ENCODE assay signal across 11 cellular contexts in genomic region chr19:51751655-51752054, GRCh38. TPM values are rescaled to one million over a fixed set of nuclear protein-coding genes. Genes with fewer than 3 reads are reported as not detected.
DNase-seq lines count a peak whose midpoint lies in the region; ATAC-seq, FAIRE-seq and TF ChIP-seq lines count a peak whose summit lies in the region.
"Had no signal": no experiment of that assay in that cellular context is flagged by ENCODE, and none has a peak within 500 bp of the region (broad histone marks: within the 10 kb centered on the region; RNA-seq: fewer than 3 reads in every experiment).

TSS of gene FPR1 (minus strand) at chr19:51751878. CDS start at chr19:51746994, 4,884 bp downstream.

- peak within 1 kb of the TSS in 4 of 12 donors; percentile 24 to 92 (median 38) for H3K27ac ChIP-seq in heart left ventricle

- H3K27ac Mint-ChIP-seq in T-helper 17 cell (no peak within 1 kb of the TSS), WTC11 (no peak within 1 kb of the TSS)

- H3K9me3 ChIP-seq in T-helper 17 cell (ENCODE audit: control insufficient read depth, low read length, poor library complexity, severe bottlenecking) (no peaks in the 10 kb centered on the region), heart left ventricle (no peaks in the 10 kb centered on the region)

- intact Hi-C loops in heart left ventricle (cut with DNase I) (no loop called here), sciatic nerve (cut with DNase I) (no loop called here)

- POLR2A ChIA-PET in WTC11 (lab: Charles Lee) = no interaction called here

- 64 to 80% (median 74%) methylated on average over 2 of the region's 2 CpGs for WGBS in heart left ventricle, 4 donors

- DNase-seq in H4 (ENCODE audit: low spot score) (peak; percentile 93), T-helper 17 cell (no peak), heart left ventricle (peak in 1 of 5 donors; percentile 18), sciatic nerve (ENCODE audit: low spot score) (no peak), GM12892 (ENCODE audit: insufficient read length) (no peak), WTC11 (ENCODE audit: low spot score) (no peak), DMS53 (lab: John Stamatoyannopoulos, UW) (no peak)
- DNase-seq in activated CD4-positive, alpha-beta T cell treated with anti-CD3 and anti-CD28 coated beads, Interleukin-2, amount 50 U/mL, for 4 hours = no peak
- DNase-seq: DND-41, NCI-H1092 had no signal

- CTCF ChIA-PET in WTC11 (lab: Charles Lee) = interaction anchor here (1.7 kb wide), 1 partner anchor 26 kb away, joined by 4 read pairs; no protein-coding TSS in a partner anchor

- no peak for FAIRE-seq in GM12892 (lab: Jason Lieb, UNC)

- H3K4me1 ChIP-seq in heart left ventricle = peaks cover 0 to 48% (median 0%) of the 10 kb centered on the region in 12 donors

- ATAC-seq in T-helper 17 cell = peak; percentile 42
- peak in 3 of 4 donors; percentile 78 to 86 (median 81) for ATAC-seq in heart left ventricle
- ATAC-seq in sciatic nerve = peak; percentile 67
- no peak for ATAC-seq in WTC11

- H3K4me1 Mint-ChIP-seq in T-helper 17 cell (no peaks in the 10 kb centered on the region), WTC11 (no peaks in the 10 kb centered on the region)

- H3K4me3 Mint-ChIP-seq in T-helper 17 cell = no peak within 1 kb of the TSS
- H3K4me3 Mint-ChIP-seq in WTC11 = no peak within 1 kb of the TSS

- H3K27me3 ChIP-seq in heart left ventricle = peaks cover 0 to 3% (median 0%) of the 10 kb centered on the region in 9 donors

- TF ChIP-seq POLR2A in heart left ventricle (IDR thresholded peaks at IDR 0.05) (no peak), GM12892 (IDR thresholded peaks at IDR 0.05; ENCODE audit: low read depth, low read length) (no peak)

- peaks cover 0 to 2% (median 0%) of the 10 kb centered on the region in 9 donors for H3K36me3 ChIP-seq in heart left ventricle

- H3K27me3 Mint-ChIP-seq in T-helper 17 cell (no peaks in the 10 kb centered on the region), WTC11 (ENCODE audit: low read depth) (peaks cover 11% of the 10 kb centered on the region)

- TF ChIP-seq CTCF in heart left ventricle (IDR thresholded peaks at IDR 0.05) (no peak), WTC11 (IDR thresholded peaks at IDR 0.05) (no peak)

- H3K9me3 Mint-ChIP-seq in WTC11 = peaks cover 29% of the 10 kb centered on the region

- H3K36me3 Mint-ChIP-seq in T-helper 17 cell (ENCODE audit: low read depth) (peaks cover 2% of the 10 kb centered on the region), WTC11 (no peaks in the 10 kb centered on the region)

- peak within 1 kb of the TSS in 6 of 12 donors; percentile 19 to 54 (median 31) for H3K4me3 ChIP-seq in heart left ventricle

TF ChIP-seq in WTC11, 78 proteins besides CTCF, POLR2A, EP300 and RAD21:
- TF ChIP-seq CREM (CRISPR knock-in tag; IDR thresholded peaks at IDR 0.05) = no peak
- no peak for TF ChIP-seq PRRX2 (CRISPR knock-in tag; IDR thresholded peaks at IDR 0.05)
- no peak for TF ChIP-seq JUN (CRISPR knock-in tag; IDR thresholded peaks at IDR 0.05)
- no peak for TF ChIP-seq GRHL2 (CRISPR knock-in tag; IDR thresholded peaks at IDR 0.05; ENCODE audit: insufficient replicate concordance, severe bottlenecking)
- no peak for TF ChIP-seq KAT7 (CRISPR knock-in tag; IDR thresholded peaks at IDR 0.05; ENCODE audit: borderline replicate concordance)
- no peak for TF ChIP-seq CBFB (CRISPR knock-in tag; IDR thresholded peaks at IDR 0.05; ENCODE audit: low read depth)
- TF ChIP-seq USF1 (CRISPR knock-in tag; IDR thresholded peaks at IDR 0.05) = no peak
- TF ChIP-seq ZNF317 (CRISPR knock-in tag; IDR thresholded peaks at IDR 0.05; ENCODE audit: borderline replicate concordance, low read depth) = no peak
- no peak for TF ChIP-seq ETV6 (CRISPR knock-in tag; IDR thresholded peaks at IDR 0.05)
TF ChIP-seq in WTC11: peak in this region for 0.

RNA-seq across cellular contexts. Expression of gene FPR1, which starts in this region (rescaled TPM):
- 2.5 and 3.0 TPM in 2 replicates for total RNA-seq in H4 (2014; rRNA removed; shearing (Covaris generic))
- total RNA-seq in T-helper 17 cell = 1 to 10 TPM in 1 of 2 donors, under 1 TPM in 1; 0.70 to 4.1 TPM
- total RNA-seq in heart left ventricle = 10 to 100 TPM in 2 of 9 donors, 1 to 10 TPM in 7; 1.8 to 39.4 (median 4.7) TPM
- polyA plus RNA-seq in heart left ventricle = 1 to 10 TPM in 1 of 2 donors, under 1 TPM in 1; 0.15 to 4.8 TPM
- 15.5 TPM for total RNA-seq in sciatic nerve
- not detected for polyA plus RNA-seq in GM12892 (2012; ENCODE audit: missing spikeins)
- 0.72 TPM in 1 of 3 replicates, not detected in the others for total RNA-seq in WTC11 (2021)
- total RNA-seq: chondrocyte had no signal
